9 cellular contexts compared by ENCODE assay signal in the genomic region with DNA sequence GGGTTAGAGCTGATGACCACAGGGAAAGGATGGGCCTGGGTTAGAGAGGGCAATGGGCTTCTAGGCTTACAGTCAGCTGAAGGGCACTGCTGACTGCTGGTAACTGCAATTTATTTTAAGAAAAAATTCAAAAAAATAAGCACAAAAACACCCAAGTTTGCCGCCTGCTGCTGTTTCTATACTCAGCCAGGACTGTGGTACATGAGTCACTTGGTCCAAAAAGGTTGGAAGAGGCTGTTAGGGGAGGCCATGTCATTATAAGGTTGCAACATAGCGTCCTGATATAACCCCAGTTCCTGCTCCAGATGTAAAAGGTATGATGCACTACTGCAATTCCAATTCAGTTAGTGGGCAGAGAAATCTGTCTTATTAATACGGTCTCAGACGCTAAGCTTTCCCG.
DNase-seq lines count a peak whose midpoint lies in the region; ATAC-seq and TF ChIP-seq lines count a peak whose summit lies in the region.
"Had no signal": no experiment of that assay in that cellular context is flagged by ENCODE, and none has a peak within 500 bp of the region (broad histone marks: within the 10 kb centered on the region; RNA-seq: fewer than 3 reads in every experiment).

No MANE protein-coding gene starts in this region.

- BruUV-seq in PC-3 (replicated peaks; lab: Mats Ljungman, UMichigan): no TSS peak

- ATAC-seq in PC-3 (no peak), GM19023 (IDR thresholded peaks at IDR 0.05; ENCODE audit: unreplicated experiment) (no peak), GM21390 (IDR thresholded peaks at IDR 0.05; ENCODE audit: unreplicated experiment) (no peak)

- H3K9me3 ChIP-seq in PC-3 (ENCODE audit: low read length): no peaks in the 10 kb centered on the region
- H3K9me3 ChIP-seq in effector memory CD4-positive, alpha-beta T cell (ENCODE audit: control insufficient read depth, low read length): no peaks in the 10 kb centered on the region
- no peaks in the 10 kb centered on the region for H3K9me3 ChIP-seq in osteoblast (ENCODE audit: low read depth, low read length)
- no peaks in the 10 kb centered on the region for H3K9me3 ChIP-seq in WERI-Rb-1 (ENCODE audit: severe bottlenecking)

- H3K9me2 ChIP-seq in PC-3 (replicated peaks; ENCODE audit: low read length): no peaks in the 10 kb centered on the region

- H3K27me3 ChIP-seq in PC-3 (ENCODE audit: low read length) (no peaks in the 10 kb centered on the region), osteoblast (ENCODE audit: insufficient read depth, low read length) (no peaks in the 10 kb centered on the region), WERI-Rb-1 (ENCODE audit: insufficient read depth, low read depth, severe bottlenecking) (no peaks in the 10 kb centered on the region)
- H3K27me3 ChIP-seq in effector memory CD4-positive, alpha-beta T cell (replicated peaks; ENCODE audit: control insufficient read depth, insufficient read depth, low read length, poor library complexity, severe bottlenecking): no peaks in the 10 kb centered on the region

- H3K4me3 ChIP-seq in PC-3 (ENCODE audit: low read length) (no peak overlapping the region), osteoblast (ENCODE audit: insufficient read depth, low read length) (no peak overlapping the region), WERI-Rb-1 (ENCODE audit: low read depth, low read length) (no peak overlapping the region)
- H3K4me3 ChIP-seq in effector memory CD4-positive, alpha-beta T cell (ENCODE audit: insufficient read depth, low read depth, low read length, poor library complexity, severe bottlenecking): no peak overlapping the region

- DNase-seq in EL: peak; percentile 94
- DNase-seq in PC-3: peak; percentile 38
- no peak for DNase-seq in effector memory CD4-positive, alpha-beta T cell
- peak; percentile 58 for DNase-seq in osteoblast (ENCODE audit: insufficient read length, low spot score, missing footprints)
- no peak for DNase-seq in SK-N-DZ (ENCODE audit: low spot score)
- DNase-seq in WERI-Rb-1: no peak
- DNase-seq: NCI-H1105 had no signal

- H3K79me2 ChIP-seq in PC-3 (ENCODE audit: low read length): peaks cover 49% of the 10 kb centered on the region
- peaks cover 95% of the 10 kb centered on the region for H3K79me2 ChIP-seq in osteoblast (ENCODE audit: insufficient read depth, low read length)

- POLR2A ChIA-PET in PC-3 (lab: Charles Lee; ENCODE audit: unreplicated experiment): no interaction called here

- CTCF ChIA-PET in PC-3 (lab: Charles Lee): no interaction called here

- H3F3A ChIP-seq in PC-3 (ENCODE audit: low read length, unreplicated experiment): no peaks in the 10 kb centered on the region

- H3K27ac ChIP-seq in PC-3 (ENCODE audit: low read length): no peak overlapping the region
- peak overlapping the region; percentile 93 for H3K27ac ChIP-seq in effector memory CD4-positive, alpha-beta T cell (ENCODE audit: insufficient read depth, low read length, poor library complexity, severe bottlenecking)
- H3K27ac ChIP-seq in osteoblast (ENCODE audit: low read depth, low read length): peak overlapping the region; percentile 85
- H3K27ac ChIP-seq in WERI-Rb-1: no peak overlapping the region

- H4K20me1 ChIP-seq in PC-3 (ENCODE audit: low read length): no peaks in the 10 kb centered on the region
- H4K20me1 ChIP-seq in osteoblast (ENCODE audit: insufficient read depth, low read length): peaks cover 17% of the 10 kb centered on the region

- H3K4me1 ChIP-seq in PC-3 (ENCODE audit: insufficient read depth, low read length) (peaks cover 23% of the 10 kb centered on the region), osteoblast (ENCODE audit: insufficient read depth, low read length) (peaks cover 55% of the 10 kb centered on the region)
- H3K4me1 ChIP-seq in effector memory CD4-positive, alpha-beta T cell (ENCODE audit: control insufficient read depth, insufficient read depth, low read length, poor library complexity, severe bottlenecking): peaks cover 99% of the 10 kb centered on the region

- H3K36me3 ChIP-seq in PC-3 (ENCODE audit: low read depth, low read length) (peaks cover 70% of the 10 kb centered on the region), osteoblast (ENCODE audit: insufficient read depth, low read length) (peaks cover 57% of the 10 kb centered on the region), WERI-Rb-1 (peaks cover 7% of the 10 kb centered on the region)
- peaks cover 73% of the 10 kb centered on the region for H3K36me3 ChIP-seq in effector memory CD4-positive, alpha-beta T cell (ENCODE audit: control insufficient read depth, insufficient read depth, low read length)

- TF ChIP-seq CTCF in PC-3 (conservative IDR thresholded peaks at IDR 0.05; ENCODE audit: low read depth, low read length): no peak
- no peak for TF ChIP-seq CTCF in osteoblast (IDR thresholded peaks at IDR 0.05; ENCODE audit: extremely low read depth, low read depth, low read length)
- no peak for TF ChIP-seq CTCF in WERI-Rb-1 (IDR thresholded peaks at IDR 0.05; ENCODE audit: low read depth, low read length)

- intact Hi-C loops in PC-3 (cut with micrococcal nuclease): no loop called here

- H3K4me2 ChIP-seq in PC-3 (ENCODE audit: low read length) (no peak overlapping the region), osteoblast (ENCODE audit: insufficient read depth, low read length) (peak overlapping the region; percentile 37)

- H3K9ac ChIP-seq in PC-3 (ENCODE audit: low read length): no peak overlapping the region

- H2AFZ ChIP-seq in PC-3 (ENCODE audit: low read length): no peak overlapping the region
- H2AFZ ChIP-seq in osteoblast (ENCODE audit: low read length): no peak overlapping the region

Comparison
In these comparisons a context has a peak if more than half of its experiments do, and no peak if none do; other contexts are left out.
1. DNase-seq: peak in EL (single experiment), PC-3 (single experiment) and osteoblast (single experiment); none in effector memory CD4-positive, alpha-beta T cell (0 of 3), SK-N-DZ (single experiment) and WERI-Rb-1 (single experiment).
2. H3K27ac ChIP-seq: peak in effector memory CD4-positive, alpha-beta T cell (single experiment) and osteoblast (single experiment); none in PC-3 (single experiment) and WERI-Rb-1 (single experiment).